1 cellular context compared by ENCODE assay signal in genomic region chr22:20957118-20957690, GRCh38.
TF ChIP-seq lines count a peak whose summit lies in the region.

No MANE protein-coding gene starts in this region.

TF ChIP-seq in HepG2, 621 proteins besides CTCF, POLR2A, EP300 and RAD21 (continued from another document and continues in another):
- TF ChIP-seq ZNF609 (CRISPR knock-in tag; IDR thresholded peaks at IDR 0.05; ENCODE audit: borderline replicate concordance): no peak; the same call in 1 of the 2 replicates
- no peak for TF ChIP-seq GFI1 (CRISPR knock-in tag; IDR thresholded peaks at IDR 0.05; ENCODE audit: borderline replicate concordance)
- TF ChIP-seq TEAD3 (CRISPR knock-in tag; optimal IDR thresholded peaks at IDR 0.05; ENCODE audit: borderline replicate concordance): no peak
- no peak for TF ChIP-seq ZSCAN20 (CRISPR knock-in tag; IDR thresholded peaks at IDR 0.05; ENCODE audit: borderline replicate concordance)
- no peak for TF ChIP-seq ZNF691 (CRISPR knock-in tag; IDR thresholded peaks at IDR 0.05; ENCODE audit: borderline replicate concordance, low read depth)
- TF ChIP-seq SKI (IDR thresholded peaks at IDR 0.05; ENCODE audit: partially characterized antibody): no peak
- TF ChIP-seq HMGXB4 (CRISPR knock-in tag; IDR thresholded peaks at IDR 0.05; ENCODE audit: borderline replicate concordance in 1 of 2, low read depth in 1 of 2): peak; percentile 73 to 87; a peak in 1 of 4 replicates
- TF ChIP-seq BCLAF1 (IDR thresholded peaks at IDR 0.05): no peak
- no peak for TF ChIP-seq ZNF766 (CRISPR knock-in tag; IDR thresholded peaks at IDR 0.05; ENCODE audit: borderline replicate concordance)
- no peak for TF ChIP-seq ZNF407 (CRISPR knock-in tag; IDR thresholded peaks at IDR 0.05; ENCODE audit: not compliant biosample characterization)
- TF ChIP-seq ZNF841 (CRISPR knock-in tag; IDR thresholded peaks at IDR 0.05; ENCODE audit: borderline replicate concordance): no peak
- TF ChIP-seq MLXIP (CRISPR knock-in tag; IDR thresholded peaks at IDR 0.05; ENCODE audit: borderline replicate concordance): no peak
- TF ChIP-seq ZNF326 (CRISPR knock-in tag; IDR thresholded peaks at IDR 0.05; ENCODE audit: borderline replicate concordance): no peak
- TF ChIP-seq ZNF589 (CRISPR knock-in tag; conservative IDR thresholded peaks at IDR 0.05): peak; percentile 37; the same call in 1 of the 2 replicates
- TF ChIP-seq ARHGAP35 (CRISPR knock-in tag; IDR thresholded peaks at IDR 0.05; ENCODE audit: borderline replicate concordance): no peak
- peak; percentile 52; the same call in 1 of the 2 replicates for TF ChIP-seq SAP130 (CRISPR knock-in tag; IDR thresholded peaks at IDR 0.05; ENCODE audit: low read depth)
- TF ChIP-seq ATF3 (CRISPR knock-in tag; IDR thresholded peaks at IDR 0.05): no peak
- no peak for TF ChIP-seq REL (CRISPR knock-in tag; conservative IDR thresholded peaks at IDR 0.05)
- peak; percentile 72 for TF ChIP-seq ZNF563 (CRISPR knock-in tag; IDR thresholded peaks at IDR 0.05)
- TF ChIP-seq UBTF (CRISPR knock-in tag; IDR thresholded peaks at IDR 0.05): peak; percentile 91
- TF ChIP-seq ZNF484 (CRISPR knock-in tag; IDR thresholded peaks at IDR 0.05; ENCODE audit: borderline replicate concordance, low read depth): 0 out of 2 replicates have a peak, but pooled peaks have one; percentile 17
- no peak for TF ChIP-seq ZNF512 (CRISPR knock-in tag; IDR thresholded peaks at IDR 0.05)
